Comparison of ENCODE assay signal across 13 cellular contexts in the genomic region with DNA sequence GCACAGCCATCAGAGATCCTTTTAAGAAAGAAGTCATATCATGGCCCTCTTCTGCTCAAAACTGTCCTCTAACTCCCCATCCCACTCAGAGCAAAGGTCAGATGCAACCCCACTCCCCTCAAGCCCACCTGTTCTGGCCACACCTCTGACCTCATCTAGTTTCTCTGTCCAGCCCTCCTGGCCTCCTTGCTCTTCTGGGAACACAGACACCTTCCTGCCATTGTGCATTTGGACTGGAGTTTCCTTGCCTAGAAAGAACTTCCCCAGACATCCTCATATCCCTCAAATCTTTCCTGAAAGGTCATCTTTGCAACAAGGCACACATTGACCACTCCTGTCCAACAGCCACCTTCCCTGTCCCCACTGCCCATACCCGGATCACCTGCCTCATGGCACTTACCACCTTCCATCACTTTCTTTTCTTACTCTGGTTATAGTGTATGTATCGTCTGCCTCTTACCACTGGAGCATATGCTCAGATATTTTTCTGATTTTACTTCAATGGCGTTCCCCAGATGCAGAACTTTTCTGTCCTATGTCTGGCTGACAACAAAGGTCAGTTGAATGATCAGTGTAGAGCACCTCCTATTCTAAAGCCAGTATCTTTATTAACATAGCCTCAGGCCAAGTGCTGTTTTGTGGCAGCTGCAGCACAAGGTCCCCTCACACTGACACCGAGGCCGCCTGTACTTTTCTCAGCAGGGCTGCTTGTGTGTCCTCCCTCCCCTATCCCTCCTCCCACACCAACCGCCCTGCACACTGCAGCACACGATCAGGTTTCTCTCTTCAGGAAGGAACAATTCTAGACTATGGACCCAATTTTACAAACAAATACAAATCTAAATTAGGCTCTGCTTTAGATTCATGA. TPM values are rescaled to one million over a fixed set of nuclear protein-coding genes. Genes with fewer than 3 reads are reported as not detected.
A peak's percentile ranks its signal among the peaks of the same experiment; 100 is the strongest.
DNase-seq lines count a peak whose midpoint lies in the region; ATAC-seq, FAIRE-seq and TF ChIP-seq lines count a peak whose summit lies in the region.
"Had no signal": no experiment of that assay in that cellular context is flagged by ENCODE, and none has a peak within 500 bp of the region (broad histone marks: within the 10 kb centered on the region; RNA-seq: fewer than 3 reads in every experiment).

No MANE protein-coding gene starts in this region.

- ATAC-seq in HG03432 (IDR thresholded peaks at IDR 0.05; ENCODE audit: unreplicated experiment), result no peak

- H3K9me3 ChIP-seq in astrocyte (ENCODE audit: insufficient read depth, low read depth, low read length), result no peaks in the 10 kb centered on the region
- H3K9me3 ChIP-seq: uterus had no signal

- H3K27me3 Mint-ChIP-seq in astrocyte (ENCODE audit: low read depth, unreplicated experiment), result no peaks in the 10 kb centered on the region

- peak; percentile 24 for DNase-seq in activated CD4-positive, alpha-beta T cell treated with anti-CD3 and anti-CD28 coated beads for 48 hours
- DNase-seq in activated CD4-positive, alpha-beta T cell treated with anti-CD3 and anti-CD28 coated beads for 4 hours, result no peak
- DNase-seq in OCI-M1 (lab: John Stamatoyannopoulos, UW), result peak; percentile 27
- DNase-seq in astrocyte (ENCODE audit: low read depth), result no peak
- peak; percentile 31 for DNase-seq in retina
- DNase-seq in hepatic stellate cell (ENCODE audit: low spot score), result no peak
- no peak for DNase-seq in NCI-H1436 treated with DMSO at 0.1 percent for 48 hours (lab: John Stamatoyannopoulos, UW)
- DNase-seq: NCI-H446, RPMI8226, uterus had no signal

- H3K4me2 ChIP-seq in astrocyte (ENCODE audit: low read length), result no peak overlapping the region
- H3K4me2 ChIP-seq: smooth muscle cell had no signal

- H3K9ac ChIP-seq in astrocyte (ENCODE audit: low read length), result no peak overlapping the region

- H3K4me3 Mint-ChIP-seq in astrocyte (ENCODE audit: unreplicated experiment), result peak overlapping the region; percentile 8

- no peaks in the 10 kb centered on the region for H3K4me1 ChIP-seq in astrocyte (ENCODE audit: insufficient read depth, low read length)
- H3K4me1 ChIP-seq: uterus had no signal

- H4K20me1 ChIP-seq in astrocyte (ENCODE audit: insufficient read depth, low read length), result no peaks in the 10 kb centered on the region

- H3K27me3 ChIP-seq in astrocyte (ENCODE audit: insufficient read depth, low read length), result peaks cover under 1% of the 10 kb centered on the region
- H3K27me3 ChIP-seq: uterus had no signal

- FAIRE-seq in astrocyte (lab: Jason Lieb, UNC), result no peak
- FAIRE-seq: colon had no signal

- peaks cover 28% of the 10 kb centered on the region for H3K36me3 Mint-ChIP-seq in astrocyte (ENCODE audit: low read depth, unreplicated experiment)

- H3K9me3 Mint-ChIP-seq in astrocyte (ENCODE audit: unreplicated experiment), result peaks cover 5% of the 10 kb centered on the region

- H2AFZ ChIP-seq in astrocyte (ENCODE audit: low read depth, low read length), result no peak overlapping the region

- H3K4me1 Mint-ChIP-seq in astrocyte (ENCODE audit: low read depth, unreplicated experiment), result peaks cover 11% of the 10 kb centered on the region

- H3K36me3 ChIP-seq in astrocyte (ENCODE audit: insufficient read depth, low read length), result no peaks in the 10 kb centered on the region
- H3K36me3 ChIP-seq: uterus had no signal

- H3K27ac ChIP-seq in astrocyte (ENCODE audit: low read depth, low read length), result no peak overlapping the region
- H3K27ac ChIP-seq: uterus had no signal

- no peak overlapping the region for H3K4me3 ChIP-seq in astrocyte (ENCODE audit: insufficient read depth, low read depth, low read length)
- H3K4me3 ChIP-seq: smooth muscle cell, uterus had no signal

- no peaks in the 10 kb centered on the region for H3K79me2 ChIP-seq in astrocyte (ENCODE audit: insufficient read depth, low read length)

- TF ChIP-seq CTCF in astrocyte (IDR thresholded peaks at IDR 0.05; ENCODE audit: insufficient read depth, low read depth, low read length), result no peak

- H3K27ac Mint-ChIP-seq in astrocyte (ENCODE audit: unreplicated experiment), result no peak overlapping the region

RNA-seq across cellular contexts. Expression of gene HLA-C, which starts 4.2 kb away (rescaled TPM):
- 587 and 786 TPM in 2 replicates for total RNA-seq in astrocyte

Comparison
In these comparisons a context has a peak if more than half of its experiments do, and no peak if none do; other contexts are left out.
1. DNase-seq: peak in activated CD4-positive, alpha-beta T cell treated with anti-CD3 and anti-CD28 coated beads for 48 hours (single experiment), OCI-M1 (single experiment) and retina (single experiment); none in activated CD4-positive, alpha-beta T cell treated with anti-CD3 and anti-CD28 coated beads for 4 hours (0 of 2), astrocyte (single experiment), hepatic stellate cell (single experiment) and NCI-H1436 treated with DMSO at 0.1 percent for 48 hours (single experiment).